In genomic region chr2:79219383-79219988, GRCh38 we compare ENCODE assay signal across 8 cellular contexts. TPM values are rescaled to one million over a fixed set of nuclear protein-coding genes. Genes with fewer than 3 reads are reported as not detected.
DNase-seq lines count a peak whose midpoint lies in the region; ATAC-seq and TF ChIP-seq lines count a peak whose summit lies in the region.

No MANE protein-coding gene starts in this region.

- no peaks in the 10 kb centered on the region for H3K27me3 ChIP-seq in RWPE2 (ENCODE audit: insufficient read depth, poor library complexity, severe bottlenecking)
- no peaks in the 10 kb centered on the region for H3K27me3 ChIP-seq in trophoblast cell (ENCODE audit: insufficient read depth, low read length)
- H3K27me3 ChIP-seq in CD8-positive, alpha-beta memory T cell (ENCODE audit: insufficient read depth, low read length, poor library complexity, severe bottlenecking), result no peaks in the 10 kb centered on the region

- no peak overlapping the region for H3K4ac ChIP-seq in trophoblast cell (ENCODE audit: low read depth, low read length)

- WGBS in trophoblast cell (ENCODE audit: extremely low coverage, insufficient coverage, insufficient read length), result no CpG with 5 or more reads among the region's 9 CpGs

- no peaks in the 10 kb centered on the region for H3K79me1 ChIP-seq in trophoblast cell (ENCODE audit: low read length)

- peaks cover 4 to 14% (median 9%) of the 10 kb centered on the region in 5 donors for H3K9me3 Mint-ChIP-seq in CD8-positive, alpha-beta memory T cell

- no peak overlapping the region for H2AFZ ChIP-seq in trophoblast cell (ENCODE audit: insufficient read depth, low read length, poor library complexity)

- no peak overlapping the region for H3K4me3 Mint-ChIP-seq in CD8-positive, alpha-beta memory T cell

- no peak overlapping the region for H3K18ac ChIP-seq in trophoblast cell (ENCODE audit: low read length)

- H4K91ac ChIP-seq in trophoblast cell (ENCODE audit: low read depth, low read length), result no peak overlapping the region

- no peak overlapping the region for H3K27ac Mint-ChIP-seq in CD8-positive, alpha-beta memory T cell

- H3K4me1 ChIP-seq in RWPE2 (ENCODE audit: insufficient read depth, poor library complexity, severe bottlenecking) (no peaks in the 10 kb centered on the region), trophoblast cell (ENCODE audit: control insufficient read depth in 1 of 2, insufficient read depth in 2 of 2, low read length in 2 of 2) (no peaks in the 10 kb centered on the region)
- no peaks in the 10 kb centered on the region for H3K4me1 ChIP-seq in CD8-positive, alpha-beta memory T cell (ENCODE audit: insufficient read depth, low read length)

- no peak overlapping the region for H2BK5ac ChIP-seq in trophoblast cell (ENCODE audit: low read depth, low read length, poor library complexity)

- no peak overlapping the region for H4K8ac ChIP-seq in trophoblast cell (ENCODE audit: low read depth, low read length)

- H3K9ac ChIP-seq in trophoblast cell (ENCODE audit: low read length), result no peak overlapping the region

- H3K14ac ChIP-seq in trophoblast cell (ENCODE audit: low read length), result no peak overlapping the region

- H3K4me1 Mint-ChIP-seq in CD8-positive, alpha-beta memory T cell, result no peaks in the 10 kb centered on the region

- H3K36me3 Mint-ChIP-seq in CD8-positive, alpha-beta memory T cell, result no peaks in the 10 kb centered on the region

- no peak overlapping the region for H3K4me2 ChIP-seq in trophoblast cell (ENCODE audit: low read length)

- ATAC-seq in GM19372 (IDR thresholded peaks at IDR 0.05; ENCODE audit: low read depth, unreplicated experiment) (peak; percentile 74), RWPE2 (ENCODE audit: low read depth) (no peak)

- H2BK120ac ChIP-seq in trophoblast cell (ENCODE audit: insufficient read depth, low read length, poor library complexity), result no peak overlapping the region

- H3K27ac ChIP-seq in RWPE2 (ENCODE audit: poor library complexity, severe bottlenecking) (no peak overlapping the region), trophoblast cell (ENCODE audit: low read depth, low read length) (no peak overlapping the region)
- no peak overlapping the region for H3K27ac ChIP-seq in CD8-positive, alpha-beta memory T cell (ENCODE audit: low read depth, low read length)

- POLR2A ChIA-PET in CD8-positive, alpha-beta memory T cell (lab: Charles Lee), result no interaction called here

- CTCF ChIA-PET in CD8-positive, alpha-beta memory T cell (lab: Charles Lee), result no interaction called here

- no peaks in the 10 kb centered on the region for H3K79me2 ChIP-seq in trophoblast cell (ENCODE audit: control insufficient read depth, insufficient read depth, low read length, poor library complexity)

- DNase-seq in NOMO-1 (lab: John Stamatoyannopoulos, UW; ENCODE audit: unreplicated experiment in 2 of 2), result peak; percentile 4 to 37
- DNase-seq in NOMO-1 treated with dmso at 0.1 percent for 144 hours (lab: John Stamatoyannopoulos, UW; ENCODE audit: unreplicated experiment), result no peak
- DNase-seq in HT-29 (ENCODE audit: low spot score), result peak; percentile 62
- DNase-seq in RWPE2 (ENCODE audit: low spot score), result no peak
- peak; percentile 1 for DNase-seq in fibroblast of gingiva (ENCODE audit: low read depth)
- peak; percentile 8 to 72 for DNase-seq in trophoblast cell
- DNase-seq in CD8-positive, alpha-beta memory T cell, result no peak

- H3K9me3 ChIP-seq in RWPE2 (ENCODE audit: severe bottlenecking) (no peaks in the 10 kb centered on the region), trophoblast cell (ENCODE audit: insufficient read depth, low read depth, low read length) (no peaks in the 10 kb centered on the region)
- no peaks in the 10 kb centered on the region for H3K9me3 ChIP-seq in CD8-positive, alpha-beta memory T cell (ENCODE audit: low read length)

- H2BK12ac ChIP-seq in trophoblast cell (ENCODE audit: low read length), result no peak overlapping the region

- peak; percentile 85 for TF ChIP-seq CTCF in RWPE2 (IDR thresholded peaks at IDR 0.05; ENCODE audit: poor library complexity, severe bottlenecking)

- H3K23ac ChIP-seq in trophoblast cell (ENCODE audit: low read length), result no peak overlapping the region

- no peak overlapping the region for H4K12ac ChIP-seq in trophoblast cell (ENCODE audit: low read depth, low read length)

- no peaks in the 10 kb centered on the region for H3K36me3 ChIP-seq in RWPE2 (ENCODE audit: low read depth)
- H3K36me3 ChIP-seq in trophoblast cell (ENCODE audit: control insufficient read depth in 1 of 2, insufficient read depth in 2 of 2, low read length in 2 of 2), result no peaks in the 10 kb centered on the region
- no peaks in the 10 kb centered on the region for H3K36me3 ChIP-seq in CD8-positive, alpha-beta memory T cell (ENCODE audit: insufficient read depth, low read length)

- H3K4me3 ChIP-seq in RWPE2 (ENCODE audit: severe bottlenecking) (no peak overlapping the region), trophoblast cell (ENCODE audit: low read depth, low read length) (no peak overlapping the region)
- H3K4me3 ChIP-seq in CD8-positive, alpha-beta memory T cell (ENCODE audit: low read length), result no peak overlapping the region

- no peak overlapping the region for H2AK5ac ChIP-seq in trophoblast cell (ENCODE audit: low read length)

- peaks cover 0 to 4% of the 10 kb centered on the region in 2 donors for H3K27me3 Mint-ChIP-seq in CD8-positive, alpha-beta memory T cell

RNA-seq across cellular contexts. Expression of gene REG3A, which starts 59.9 kb away (rescaled TPM):
- total RNA-seq in HT-29 (2014; rRNA removed; shearing (Covaris generic)), result not detected in 2 replicates
- not detected in 2 replicates for polyA plus RNA-seq in trophoblast cell (2013)
- not detected for total RNA-seq in CD8-positive, alpha-beta memory T cell
- polyA plus RNA-seq in CD8-positive, alpha-beta memory T cell, result not detected

Comparison
In these comparisons a context has a peak if more than half of its experiments do, and no peak if none do; other contexts are left out.
1. DNase-seq: peak in NOMO-1 (2 of 2), HT-29 (single experiment), fibroblast of gingiva (single experiment) and trophoblast cell (2 of 2); none in NOMO-1 treated with dmso at 0.1 percent for 144 hours (single experiment), RWPE2 (single experiment) and CD8-positive, alpha-beta memory T cell (0 of 5).